Comparison of ENCODE assay signal across 18 cellular contexts in genomic region chr6:1162367-1163275, GRCh38.
DNase-seq lines count a peak whose midpoint lies in the region; ATAC-seq and TF ChIP-seq lines count a peak whose summit lies in the region.
"Had no signal": no experiment of that assay in that cellular context is flagged by ENCODE, and none has a peak within 500 bp of the region (broad histone marks: within the 10 kb centered on the region; RNA-seq: fewer than 3 reads in every experiment).

No MANE protein-coding gene starts in this region.

- peak overlapping the region; percentile 75 for H3K4me2 ChIP-seq in hepatocyte

- H3K9me3 ChIP-seq in hepatocyte (ENCODE audit: low read depth) (no peaks in the 10 kb centered on the region), upper lobe of right lung (no peaks in the 10 kb centered on the region)
- H3K9me3 ChIP-seq: esophagus squamous epithelium, left ventricle myocardium inferior, thoracic aorta had no signal

- DNase-seq in natural killer cell treated with Interleukin-12 subunit alpha and Interleukin-12 subunit beta and Interleukin-15 and Interleukin-18, amount 100 ng/mL, for 72 hours (ENCODE audit: low spot score) = no peak
- DNase-seq in natural killer cell = no peak
- peak; percentile 47 for DNase-seq in RPMI7951 (ENCODE audit: low read depth)
- DNase-seq in hepatocyte (ENCODE audit: low spot score) = peak; percentile 14
- DNase-seq in upper lobe of right lung = no peak
- no peak for DNase-seq in stimulated activated CD4-positive, alpha-beta T cell treated with anti-CD3 and anti-CD28 coated beads, Interleukin-2, amount 100 ng/mL, for 24 hours
- no peak for DNase-seq in anterior cingulate cortex (lab: John Stamatoyannopoulos, UW)
- no peak for DNase-seq in putamen (ENCODE audit: low spot score)
- DNase-seq: activated CD4-positive, alpha-beta T cell treated with anti-CD3 and anti-CD28 coated beads, Interleukin-2, amount 50 U/mL, for 4 hours; amniotic stem cell; cortex of kidney; esophagus squamous epithelium; GDM1; left ventricle myocardium inferior; NCI-H2081; NCI-H748 treated with DMSO at 0.1 percent for 48 hours; nephron progenitor cell had no signal

- no peak overlapping the region for H3K4me3 ChIP-seq in hepatocyte
- peak overlapping the region; percentile 26 for H3K4me3 ChIP-seq in upper lobe of right lung
- H3K4me3 ChIP-seq: left ventricle myocardium inferior, thoracic aorta had no signal

- H3K36me3 Mint-ChIP-seq in natural killer cell treated with Interleukin-12 subunit alpha and Interleukin-12 subunit beta and Interleukin-15 and Interleukin-18, amount 100 ng/mL, for 72 hours = no peaks in the 10 kb centered on the region
- no peaks in the 10 kb centered on the region for H3K36me3 Mint-ChIP-seq in natural killer cell

- no peaks in the 10 kb centered on the region for H3K36me3 ChIP-seq in hepatocyte (replicated peaks; ENCODE audit: insufficient read depth, low read depth)
- H3K36me3 ChIP-seq in upper lobe of right lung = no peaks in the 10 kb centered on the region
- H3K36me3 ChIP-seq: esophagus squamous epithelium, left ventricle myocardium inferior, thoracic aorta had no signal

- TF ChIP-seq CTCF in natural killer cell (IDR thresholded peaks at IDR 0.05) = no peak
- TF ChIP-seq CTCF in hepatocyte (IDR thresholded peaks at IDR 0.05; ENCODE audit: poor library complexity) = no peak
- TF ChIP-seq CTCF in upper lobe of right lung (IDR thresholded peaks at IDR 0.05) = no peak

- H3K27ac Mint-ChIP-seq in natural killer cell treated with Interleukin-12 subunit alpha and Interleukin-12 subunit beta and Interleukin-15 and Interleukin-18, amount 100 ng/mL, for 72 hours = no peak overlapping the region
- H3K27ac Mint-ChIP-seq in natural killer cell = no peak overlapping the region
- H3K27ac Mint-ChIP-seq: nephron progenitor cell had no signal

- peak overlapping the region; percentile 4 for H3K4me3 Mint-ChIP-seq in natural killer cell treated with Interleukin-12 subunit alpha and Interleukin-12 subunit beta and Interleukin-15 and Interleukin-18, amount 100 ng/mL, for 72 hours
- no peak overlapping the region for H3K4me3 Mint-ChIP-seq in natural killer cell
- H3K4me3 Mint-ChIP-seq: nephron progenitor cell had no signal

- WGBS in hepatocyte (ENCODE audit: low lambda C conversion rate, missing lambda C conversion rate) = 43% methylated on average over 8 of the region's 8 CpGs

- H3K27me3 ChIP-seq in hepatocyte (no peaks in the 10 kb centered on the region), upper lobe of right lung (no peaks in the 10 kb centered on the region)
- H3K27me3 ChIP-seq: esophagus squamous epithelium had no signal

- H3K4me1 ChIP-seq in hepatocyte (ENCODE audit: insufficient read depth) = peaks cover 11% of the 10 kb centered on the region
- no peaks in the 10 kb centered on the region for H3K4me1 ChIP-seq in upper lobe of right lung
- H3K4me1 ChIP-seq: left ventricle myocardium inferior had no signal

- H2AFZ ChIP-seq in hepatocyte = peak overlapping the region; percentile 33

- peaks cover 20 to 21% of the 10 kb centered on the region in 2 donors for H3K27me3 Mint-ChIP-seq in natural killer cell treated with Interleukin-12 subunit alpha and Interleukin-12 subunit beta and Interleukin-15 and Interleukin-18, amount 100 ng/mL, for 72 hours
- H3K27me3 Mint-ChIP-seq in natural killer cell (ENCODE audit: low read depth in 2 of 2) = peaks cover 8 to 11% of the 10 kb centered on the region in 2 donors

- peak overlapping the region; percentile 50 for H3K27ac ChIP-seq in hepatocyte
- no peak overlapping the region for H3K27ac ChIP-seq in upper lobe of right lung
- H3K27ac ChIP-seq: left ventricle myocardium inferior, thoracic aorta had no signal

- no peaks in the 10 kb centered on the region for H3K4me1 Mint-ChIP-seq in natural killer cell treated with Interleukin-12 subunit alpha and Interleukin-12 subunit beta and Interleukin-15 and Interleukin-18, amount 100 ng/mL, for 72 hours (ENCODE audit: low read depth in 2 of 2)
- no peaks in the 10 kb centered on the region for H3K4me1 Mint-ChIP-seq in natural killer cell

- H3K9me2 ChIP-seq in hepatocyte (replicated peaks; ENCODE audit: insufficient read depth) = no peaks in the 10 kb centered on the region

- no peak for ATAC-seq in natural killer cell treated with Interleukin-12 subunit alpha and Interleukin-12 subunit beta and Interleukin-15 and Interleukin-18, amount 100 ng/mL, for 72 hours
- ATAC-seq in natural killer cell (no peak), upper lobe of right lung (peak; percentile 39)

- no peaks in the 10 kb centered on the region for H3K9me3 Mint-ChIP-seq in natural killer cell treated with Interleukin-12 subunit alpha and Interleukin-12 subunit beta and Interleukin-15 and Interleukin-18, amount 100 ng/mL, for 72 hours
- no peaks in the 10 kb centered on the region for H3K9me3 Mint-ChIP-seq in natural killer cell

- intact Hi-C loops in natural killer cell (cut with micrococcal nuclease) (no loop called here), upper lobe of right lung (cut with DNase I) (no loop called here)

- no peaks in the 10 kb centered on the region for H4K20me1 ChIP-seq in hepatocyte (ENCODE audit: insufficient read depth, poor library complexity, severe bottlenecking)

- no peaks in the 10 kb centered on the region for H3K79me2 ChIP-seq in hepatocyte

Comparison
In these comparisons a context has a peak if more than half of its experiments do, and no peak if none do; other contexts are left out.
1. DNase-seq: peak in RPMI7951 (single experiment) and hepatocyte (single experiment); none in natural killer cell treated with Interleukin-12 subunit alpha and Interleukin-12 subunit beta and Interleukin-15 and Interleukin-18, amount 100 ng/mL, for 72 hours (single experiment), natural killer cell (single experiment), upper lobe of right lung (single experiment), stimulated activated CD4-positive, alpha-beta T cell treated with anti-CD3 and anti-CD28 coated beads, Interleukin-2, amount 100 ng/mL, for 24 hours (0 of 2), anterior cingulate cortex (0 of 58) and putamen (single experiment).